16 cellular contexts compared by ENCODE assay signal in the genomic region with DNA sequence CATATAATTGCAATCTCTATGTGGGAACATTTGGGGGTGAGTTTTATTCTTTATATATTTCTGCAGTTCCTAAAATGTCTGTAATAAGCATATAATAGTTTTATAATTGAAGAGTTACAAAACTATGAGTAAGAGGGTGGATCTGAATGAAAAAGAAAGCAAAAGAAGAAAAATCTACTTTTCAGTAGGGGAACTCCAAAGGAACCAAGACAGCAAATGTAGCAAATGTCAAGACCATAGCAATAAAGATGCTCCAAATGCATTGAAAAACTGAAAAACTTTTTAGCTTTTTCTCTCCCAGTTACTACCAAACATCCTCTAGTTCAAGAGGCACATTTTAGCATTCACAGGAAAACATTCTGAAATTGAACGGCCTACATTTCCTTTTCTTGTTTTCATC.
"Had no signal": no experiment of that assay in that cellular context is flagged by ENCODE, and none has a peak within 500 bp of the region (broad histone marks: within the 10 kb centered on the region; RNA-seq: fewer than 3 reads in every experiment).

No MANE protein-coding gene starts in this region.

- H3K9me3 ChIP-seq: prostate gland, stomach had no signal

- H3K27ac ChIP-seq: foreskin keratinocyte, prostate gland, stomach had no signal

- H3K36me3 ChIP-seq: prostate gland, stomach had no signal

- DNase-seq: activated CD4-positive, alpha-beta memory T cell treated with anti-CD3 and anti-CD28 coated beads for 36 hours; activated CD4-positive, alpha-beta T cell treated with anti-CD3 and anti-CD28 coated beads for 36 hours; activated CD8-positive, alpha-beta memory T cell treated with anti-CD3 and anti-CD28 coated beads, Interleukin-2, amount 10 ng/mL, durations not matched to agents 7 days and 5 days; activated effector memory CD4-positive, alpha-beta T cell treated with Interleukin-2 at 50 U/mL for 16 hours; activated naive CD4-positive, alpha-beta T cell treated with anti-CD3 and anti-CD28 coated beads, Interleukin-2, amount 50 U/mL, for 16 hours; activated T-cell treated with anti-CD3 and anti-CD28 coated beads, Interleukin-2, amount 50 U/mL, for 1 hour; amniotic stem cell; foreskin keratinocyte; glutamatergic neuron; kidney glomerular epithelial cell; nephron progenitor cell; occipital lobe; right cardiac atrium; stimulated activated CD4-positive, alpha-beta T cell treated with anti-CD3 and anti-CD28 coated beads, Interleukin-1b, Interleukin-23, amount 100 ng/mL, for 48 hours; stomach had no signal

- H3K4me3 ChIP-seq: prostate gland, stomach had no signal

- H3K27me3 ChIP-seq: foreskin keratinocyte, stomach had no signal

- H3K4me1 ChIP-seq: foreskin keratinocyte, prostate gland had no signal
